8 cellular contexts compared by ENCODE assay signal in the genomic region with DNA sequence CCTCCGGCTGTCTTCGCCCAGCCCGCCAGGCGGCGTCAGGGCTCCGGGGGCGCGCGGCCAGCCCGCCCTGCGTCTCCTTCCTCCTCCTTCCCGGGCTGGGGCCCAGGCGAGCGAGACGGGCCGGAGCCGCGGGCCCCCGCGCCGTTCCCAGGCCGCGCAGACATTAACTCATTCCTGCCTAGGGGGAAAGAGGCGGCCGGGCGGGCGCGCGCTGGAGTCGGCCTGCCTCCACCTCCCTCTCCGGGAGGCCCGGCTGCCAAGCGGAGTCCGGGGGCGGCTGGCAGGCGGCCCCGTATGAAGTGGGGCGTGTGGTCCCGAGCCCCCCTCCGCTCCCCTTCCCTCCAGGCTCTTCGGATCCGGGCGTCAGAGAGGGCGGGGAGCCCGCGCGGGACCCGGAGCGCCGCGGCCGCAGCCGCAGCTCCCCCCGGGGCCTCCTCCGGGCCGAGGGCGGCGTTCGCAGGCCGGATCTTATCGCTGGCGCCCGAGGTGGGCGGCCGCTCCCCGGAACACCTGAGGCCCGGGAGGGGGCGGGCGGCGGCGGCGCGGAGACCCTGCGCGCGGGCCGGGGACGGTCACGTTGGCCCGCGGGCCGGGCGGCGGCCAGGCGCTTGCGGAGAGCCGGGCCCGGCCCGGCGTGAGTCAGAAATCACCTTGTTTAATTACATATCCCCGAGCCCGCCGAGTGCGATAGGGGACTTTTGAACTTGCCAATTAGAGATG.
A peak's percentile ranks its signal among the peaks of the same experiment; 100 is the strongest.
DNase-seq lines count a peak whose midpoint lies in the region; ATAC-seq lines count a peak whose summit lies in the region.

No MANE protein-coding gene starts in this region.

- H3K27ac ChIP-seq in epithelial cell of prostate = peak overlapping the region; percentile 76
- peak overlapping the region; percentile 82 to 86 for H3K27ac ChIP-seq in mucosa of rectum (ENCODE audit: low read depth in 2 of 2, low read length in 2 of 2)

- ATAC-seq in GM19452 (IDR thresholded peaks at IDR 0.05; ENCODE audit: unreplicated experiment) (peak; percentile 87), HG03571 (IDR thresholded peaks at IDR 0.05; ENCODE audit: unreplicated experiment) (peak; percentile 87)

- DNase-seq in COR-L47 (lab: John Stamatoyannopoulos, UW) (peak; percentile 54), NOMO-1 treated with dmso at 0.1 percent for 144 hours (lab: John Stamatoyannopoulos, UW; ENCODE audit: unreplicated experiment) (peak; percentile 87), activated T-cell treated with anti-CD3 and anti-CD28 coated beads for 1 hour (ENCODE audit: low read depth) (peak; percentile 70), epithelial cell of prostate (ENCODE audit: low read depth, low spot score) (peak; percentile 16)
- peak; percentile 47 to 66 for DNase-seq in stimulated activated CD8-positive, alpha-beta memory T cell treated with anti-CD3 and anti-CD28 coated beads, Interleukin-4, amount 100 ng/mL, for 4 hours (ENCODE audit: low read depth in 2 of 2, low spot score in 1 of 2)

- H3K9ac ChIP-seq in mucosa of rectum (ENCODE audit: low read depth in 1 of 2, low read length in 2 of 2) = peak overlapping the region; percentile 77 to 88

- no peaks in the 10 kb centered on the region for H3K9me3 ChIP-seq in mucosa of rectum (ENCODE audit: control insufficient read depth in 2 of 2, low read length in 2 of 2)

- H3K27me3 ChIP-seq in mucosa of rectum (ENCODE audit: control insufficient read depth in 2 of 2, insufficient read depth in 2 of 2, low read length in 2 of 2) = no peaks in the 10 kb centered on the region

- H3K4me1 ChIP-seq in mucosa of rectum (ENCODE audit: control insufficient read depth in 2 of 2, insufficient read depth in 2 of 2, low read length in 2 of 2) = peaks cover 8 to 12% of the 10 kb centered on the region in 2 donors

- H3K4me3 ChIP-seq in mucosa of rectum (ENCODE audit: low read length in 2 of 2) = peak overlapping the region; percentile 70 to 74

- H3K36me3 ChIP-seq in mucosa of rectum (ENCODE audit: control insufficient read depth in 2 of 2, insufficient read depth in 2 of 2, low read length in 2 of 2) = no peaks in the 10 kb centered on the region

Comparison
In these comparisons a context has a peak if more than half of its experiments do, and no peak if none do; other contexts are left out.
1. Peak in every context shown above with its lines: DNase-seq, ATAC-seq, H3K4me3 ChIP-seq and H3K27ac ChIP-seq.
2. DNase-seq: peak in every context shown above with its lines; median percentile 87 in NOMO-1 treated with dmso at 0.1 percent for 144 hours; 70 in activated T-cell treated with anti-CD3 and anti-CD28 coated beads for 1 hour; 56 in stimulated activated CD8-positive, alpha-beta memory T cell treated with anti-CD3 and anti-CD28 coated beads, Interleukin-4, amount 100 ng/mL, for 4 hours; 54 in COR-L47; 16 in epithelial cell of prostate.